Comparison of ENCODE assay signal across 20 cellular contexts in genomic region chr10:84155521-84155920, GRCh38. TPM values are rescaled to one million over a fixed set of nuclear protein-coding genes. Genes with fewer than 3 reads are reported as not detected.
DNase-seq lines count a peak whose midpoint lies in the region; ATAC-seq and TF ChIP-seq lines count a peak whose summit lies in the region.
"Had no signal": no experiment of that assay in that cellular context is flagged by ENCODE, and none has a peak within 500 bp of the region (broad histone marks: within the 10 kb centered on the region; RNA-seq: fewer than 3 reads in every experiment).

No MANE protein-coding gene starts in this region.

- TF ChIP-seq CTCF in CD8-positive, alpha-beta T cell (IDR thresholded peaks at IDR 0.05): no peak
- TF ChIP-seq CTCF in NB4 (IDR thresholded peaks at IDR 0.05; ENCODE audit: low read depth, low read length) (no peak), A673 (conservative IDR thresholded peaks at IDR 0.05; ENCODE audit: low read depth, low read length) (no peak)

- H3K4me1 ChIP-seq in CD8-positive, alpha-beta T cell (ENCODE audit: insufficient read depth, low read length): peaks cover 6% of the 10 kb centered on the region
- H3K4me1 ChIP-seq in A673 (ENCODE audit: insufficient read depth, low read length, poor library complexity, severe bottlenecking): no peaks in the 10 kb centered on the region

- H3K36me3 ChIP-seq in CD8-positive, alpha-beta T cell (ENCODE audit: insufficient read depth, low read length): peaks cover 17% of the 10 kb centered on the region
- peaks cover 38% of the 10 kb centered on the region for H3K36me3 ChIP-seq in A673 (ENCODE audit: insufficient read depth, low read length, poor library complexity, severe bottlenecking)

- intact Hi-C loops in activated CD4-positive, alpha-beta T cell treated with anti-CD3 and anti-CD28 coated beads for 36 hours (cut with DNase I, micrococcal nuclease): no loop called here
- intact Hi-C loops in CD8-positive, alpha-beta T cell (cut with DNase I, micrococcal nuclease): no loop called here
- intact Hi-C loops in A673 (cut with micrococcal nuclease; ENCODE audit: unreplicated experiment): no loop called here

- no peaks in the 10 kb centered on the region for H3K9me3 Mint-ChIP-seq in activated CD4-positive, alpha-beta T cell treated with anti-CD3 and anti-CD28 coated beads for 36 hours (ENCODE audit: low read depth)
- H3K9me3 Mint-ChIP-seq in CD8-positive, alpha-beta T cell: no peaks in the 10 kb centered on the region
- no peaks in the 10 kb centered on the region for H3K9me3 Mint-ChIP-seq in memory B cell

- H3K4me3 ChIP-seq in CD8-positive, alpha-beta T cell (ENCODE audit: low read depth, low read length): no peak overlapping the region
- H3K4me3 ChIP-seq in NB4 (ENCODE audit: low read depth, low read length) (no peak overlapping the region), A673 (ENCODE audit: low read depth, low read length, poor library complexity, severe bottlenecking) (no peak overlapping the region)
- H3K4me3 ChIP-seq: BLaER1 treated with 17β-estradiol and CSF1 and Interleukin-3, amounts not matched to agents 10 nM and 100 nM had no signal

- peak overlapping the region; percentile 60 for H3K27ac Mint-ChIP-seq in activated CD4-positive, alpha-beta T cell treated with anti-CD3 and anti-CD28 coated beads for 36 hours
- peak overlapping the region; percentile 32 for H3K27ac Mint-ChIP-seq in CD8-positive, alpha-beta T cell
- peak overlapping the region; percentile 67 for H3K27ac Mint-ChIP-seq in memory B cell

- no peaks in the 10 kb centered on the region for H3K9me3 ChIP-seq in CD8-positive, alpha-beta T cell (ENCODE audit: low read length)
- no peaks in the 10 kb centered on the region for H3K9me3 ChIP-seq in A673 (ENCODE audit: low read depth, low read length, poor library complexity, severe bottlenecking)
- H3K9me3 ChIP-seq: BLaER1 treated with 17β-estradiol and CSF1 and Interleukin-3, amounts not matched to agents 10 nM and 100 nM had no signal

- H3K27me3 ChIP-seq in CD8-positive, alpha-beta T cell (ENCODE audit: insufficient read depth, low read length): no peaks in the 10 kb centered on the region
- peaks cover 10% of the 10 kb centered on the region for H3K27me3 ChIP-seq in A673 (replicated peaks; ENCODE audit: insufficient read depth, low read depth, low read length, poor library complexity)
- H3K27me3 ChIP-seq: BLaER1 treated with 17β-estradiol and CSF1 and Interleukin-3, amounts not matched to agents 10 nM and 100 nM had no signal

- BruUV-seq in A673 (replicated peaks; lab: Mats Ljungman, UMichigan): no TSS peak

- no peak overlapping the region for H3K27ac ChIP-seq in CD8-positive, alpha-beta T cell (ENCODE audit: low read depth, low read length)
- H3K27ac ChIP-seq in A673 (ENCODE audit: low read depth, low read length, poor library complexity, severe bottlenecking): no peak overlapping the region

- POLR2A ChIA-PET in activated CD4-positive, alpha-beta T cell treated with anti-CD3 and anti-CD28 coated beads for 36 hours (lab: Charles Lee): interaction anchor here (1.1 kb wide), 1 partner anchor 27 kb away, joined by 6 read pairs; no protein-coding TSS in a partner anchor
- POLR2A ChIA-PET in CD8-positive, alpha-beta T cell (lab: Charles Lee): interaction anchor here (1.7 to 2.2 kb wide), 2 partner anchors 15 to 36 kb away, joined by 6 to 7 read pairs; no protein-coding TSS in a partner anchor
- POLR2A ChIA-PET in A673 (lab: Charles Lee; ENCODE audit: low non-redundant PET): no interaction called here

- CTCF ChIA-PET in activated CD4-positive, alpha-beta T cell treated with anti-CD3 and anti-CD28 coated beads for 36 hours (lab: Charles Lee): interaction anchor here (0.7 to 2.0 kb wide), 3 partner anchors 8 to 174 kb away, joined by 3 to 14 read pairs (median 3); no protein-coding TSS in a partner anchor
- CTCF ChIA-PET in CD8-positive, alpha-beta T cell (lab: Charles Lee): interaction anchor here (1.3 to 21.6 kb wide), 3 partner anchors 8 to 53 kb away, joined by 3 to 372 read pairs (median 3); no protein-coding TSS in a partner anchor
- CTCF ChIA-PET in A673 (lab: Charles Lee): no interaction called here

- no peaks in the 10 kb centered on the region for H3K27me3 Mint-ChIP-seq in activated CD4-positive, alpha-beta T cell treated with anti-CD3 and anti-CD28 coated beads for 36 hours
- no peaks in the 10 kb centered on the region for H3K27me3 Mint-ChIP-seq in CD8-positive, alpha-beta T cell (ENCODE audit: low read depth)
- peaks cover 1% of the 10 kb centered on the region for H3K27me3 Mint-ChIP-seq in memory B cell

- no peak for ATAC-seq in activated CD4-positive, alpha-beta T cell treated with anti-CD3 and anti-CD28 coated beads for 36 hours
- no peak for ATAC-seq in CD8-positive, alpha-beta T cell
- ATAC-seq in memory B cell (ENCODE audit: low read depth) (no peak), HG03196 (IDR thresholded peaks at IDR 0.05; ENCODE audit: unreplicated experiment) (no peak)

- no peak for DNase-seq in activated CD4-positive, alpha-beta T cell treated with anti-CD3 and anti-CD28 coated beads for 36 hours
- DNase-seq in activated CD4-positive, alpha-beta T cell treated with anti-CD3 and anti-CD28 coated beads for 1 hour: no peak
- DNase-seq in CD8-positive, alpha-beta T cell: no peak
- DNase-seq in NB4 (ENCODE audit: low read depth) (peak; percentile 57), memory B cell (ENCODE audit: low spot score in 2 of 2) (no peak), A673 (ENCODE audit: low spot score) (no peak)
- DNase-seq in stimulated activated CD4-positive, alpha-beta T cell treated with anti-CD3 and anti-CD28 coated beads, Interleukin-4, amount 100 ng/mL, for 4 hours: no peak
- DNase-seq: COR-L47, EL, IMR-90, NCI-H1417, NCI-H2029, NCI-H510A treated with DMSO at 0.1 percent for 48 hours, NCI-H82 had no signal

- H3K4me3 Mint-ChIP-seq in activated CD4-positive, alpha-beta T cell treated with anti-CD3 and anti-CD28 coated beads for 36 hours: no peak overlapping the region
- no peak overlapping the region for H3K4me3 Mint-ChIP-seq in CD8-positive, alpha-beta T cell
- no peak overlapping the region for H3K4me3 Mint-ChIP-seq in memory B cell

- no peak for TF ChIP-seq POLR2A in NB4 (IDR thresholded peaks at IDR 0.05; ENCODE audit: extremely low read depth, insufficient read length)

- H3K4me1 Mint-ChIP-seq in activated CD4-positive, alpha-beta T cell treated with anti-CD3 and anti-CD28 coated beads for 36 hours: peaks cover 39% of the 10 kb centered on the region
- peaks cover 22% of the 10 kb centered on the region for H3K4me1 Mint-ChIP-seq in CD8-positive, alpha-beta T cell (ENCODE audit: low read depth)
- H3K4me1 Mint-ChIP-seq in memory B cell: peaks cover 7% of the 10 kb centered on the region

- peaks cover 35% of the 10 kb centered on the region for H3K36me3 Mint-ChIP-seq in activated CD4-positive, alpha-beta T cell treated with anti-CD3 and anti-CD28 coated beads for 36 hours (ENCODE audit: low read depth)
- peaks cover 42% of the 10 kb centered on the region for H3K36me3 Mint-ChIP-seq in CD8-positive, alpha-beta T cell
- H3K36me3 Mint-ChIP-seq in memory B cell: peaks cover 9% of the 10 kb centered on the region

RNA-seq across cellular contexts. Expression of gene GHITM, which starts 16.2 kb away (rescaled TPM):
- total RNA-seq in activated CD4-positive, alpha-beta T cell treated with anti-CD3 and anti-CD28 coated beads for 36 hours: 100 to 1,000 TPM; 121 to 178 TPM
- 10 to 100 TPM; 72.3 to 76.3 TPM for total RNA-seq in CD8-positive, alpha-beta T cell
- 126 and 127 TPM in 2 replicates for total RNA-seq in A673 (2021)

RNA-seq across cellular contexts. Expression of gene GPR15LG, which starts 18.1 kb away (rescaled TPM):
- not detected for total RNA-seq in activated CD4-positive, alpha-beta T cell treated with anti-CD3 and anti-CD28 coated beads for 36 hours
- not detected for total RNA-seq in CD8-positive, alpha-beta T cell
- not detected in 2 replicates for total RNA-seq in A673 (2021)
- total RNA-seq: H4, HT-29, IMR-90, LHCN-M2, SK-MEL-5 had no signal

RNA-seq across cellular contexts. Expression of gene CDHR1, which starts 38.8 kb away (rescaled TPM):
- total RNA-seq in activated CD4-positive, alpha-beta T cell treated with anti-CD3 and anti-CD28 coated beads for 36 hours: 1 to 10 TPM in 1 of 2 experiments, under 1 TPM in 1; 0.62 to 1.1 TPM
- 1 to 10 TPM; 1.5 to 1.7 TPM for total RNA-seq in CD8-positive, alpha-beta T cell
- 0.20 TPM in 1 of 2 replicates, not detected in the other for total RNA-seq in A673 (2021)
- total RNA-seq: HT-29, IMR-90, LHCN-M2, SK-MEL-5 had no signal
